9 cellular contexts compared by ENCODE assay signal in genomic region chr16:22191966-22192260, GRCh38. TPM values are rescaled to one million over a fixed set of nuclear protein-coding genes. Genes with fewer than 3 reads are reported as not detected.
A peak's percentile ranks its signal among the peaks of the same experiment; 100 is the strongest.
DNase-seq lines count a peak whose midpoint lies in the region; ATAC-seq lines count a peak whose summit lies in the region.
"Had no signal": no experiment of that assay in that cellular context is flagged by ENCODE, and none has a peak within 500 bp of the region (broad histone marks: within the 10 kb centered on the region; RNA-seq: fewer than 3 reads in every experiment).

No MANE protein-coding gene starts in this region.

- no peaks in the 10 kb centered on the region for H3K36me3 ChIP-seq in adipocyte (ENCODE audit: control insufficient read depth, insufficient read depth, low read length, severe bottlenecking)

- ATAC-seq in GM18909 (IDR thresholded peaks at IDR 0.05; ENCODE audit: poor library complexity, unreplicated experiment): no peak

- DNase-seq in Daoy (ENCODE audit: low read depth) (peak; percentile 27), NCI-H446 treated with DMSO at 0.1 percent for 48 hours (lab: John Stamatoyannopoulos, UW) (peak; percentile 19), adipocyte (ENCODE audit: low read depth) (no peak), middle frontal gyrus (ENCODE audit: extremely low spot score, low spot score) (no peak), germinal center (ENCODE audit: low spot score) (no peak)
- DNase-seq in stimulated activated naive CD4-positive, alpha-beta T cell treated with Interleukin-2 at 50 U/mL for 16 hours (lab: John Stamatoyannopoulos, UW): peak; percentile 19

- H3K9ac ChIP-seq in adipocyte (ENCODE audit: low read length): peak overlapping the region; percentile 87

- H3K27me3 ChIP-seq in adipocyte (replicated peaks; ENCODE audit: control insufficient read depth, insufficient read depth, low read length) (no peaks in the 10 kb centered on the region), layer of hippocampus (ENCODE audit: control insufficient read depth, insufficient read depth, low read length) (no peaks in the 10 kb centered on the region)

- peak overlapping the region; percentile 99 for H3K27ac ChIP-seq in layer of hippocampus (ENCODE audit: low read depth, low read length)

- H3K4me3 ChIP-seq in adipocyte (ENCODE audit: low read length): peak overlapping the region; percentile 79

- peaks cover 35% of the 10 kb centered on the region for H3K4me1 ChIP-seq in adipocyte (ENCODE audit: control insufficient read depth, insufficient read depth, low read length)

- no peaks in the 10 kb centered on the region for H3K9me3 ChIP-seq in adipocyte (ENCODE audit: control insufficient read depth, low read length)

RNA-seq across cellular contexts. Expression of gene EEF2K, which starts 14.2 kb away (rescaled TPM):
- total RNA-seq in Daoy (2014; rRNA removed; shearing (Covaris generic)): 7.3 and 7.9 TPM in 2 replicates

RNA-seq across cellular contexts. Expression of gene SDR42E2, which starts 29.6 kb away (rescaled TPM):
- not detected in 2 replicates for total RNA-seq in Daoy (2014; rRNA removed; shearing (Covaris generic))
- total RNA-seq: RPMI7951 had no signal

Comparison
In these comparisons a context has a peak if more than half of its experiments do, and no peak if none do; other contexts are left out.
1. DNase-seq: peak in Daoy (single experiment), NCI-H446 treated with DMSO at 0.1 percent for 48 hours (single experiment) and stimulated activated naive CD4-positive, alpha-beta T cell treated with Interleukin-2 at 50 U/mL for 16 hours (single experiment); none in adipocyte (single experiment), middle frontal gyrus (single experiment) and germinal center (single experiment).